In the genomic region with DNA sequence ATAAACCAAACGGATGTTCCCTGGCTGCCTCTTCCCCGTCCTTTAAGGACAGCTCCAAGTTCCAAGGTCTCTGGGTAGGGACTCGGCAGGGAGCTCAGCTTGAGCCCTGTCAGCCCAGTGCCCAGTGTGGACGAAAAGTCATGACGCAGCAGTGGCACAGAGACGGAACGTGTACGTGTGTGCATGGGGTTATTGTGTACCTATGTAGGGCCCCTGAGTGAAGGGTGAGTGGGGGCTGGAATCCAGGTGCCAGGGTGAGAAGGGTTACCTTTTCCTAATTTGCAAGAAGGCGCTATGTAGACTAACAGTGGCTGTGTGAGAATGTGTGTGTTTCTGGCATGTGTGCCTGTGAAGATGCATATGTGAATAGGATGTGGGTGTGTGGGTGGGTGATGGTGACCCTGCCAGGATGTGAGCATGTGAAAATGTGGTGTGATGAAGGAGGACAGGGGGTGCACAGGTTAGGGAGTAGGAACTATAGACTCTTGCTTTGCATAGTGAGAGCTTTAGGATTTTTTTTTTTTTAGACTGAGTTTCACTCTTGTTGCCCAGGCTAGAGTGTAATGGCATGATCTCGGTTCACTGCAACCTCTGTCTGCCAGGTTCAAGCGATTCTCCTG, we compare ENCODE assay signal across 16 cellular contexts. TPM values are rescaled to one million over a fixed set of nuclear protein-coding genes. Genes with fewer than 3 reads are reported as not detected.
DNase-seq lines count a peak whose midpoint lies in the region; ATAC-seq and TF ChIP-seq lines count a peak whose summit lies in the region.
"Had no signal": no experiment of that assay in that cellular context is flagged by ENCODE, and none has a peak within 500 bp of the region (broad histone marks: within the 10 kb centered on the region; RNA-seq: fewer than 3 reads in every experiment).

No MANE protein-coding gene starts in this region.

- intact Hi-C loops in colonic mucosa (cut with DNase I), result no loop called here
- intact Hi-C loops in mammary epithelial cell (cut with micrococcal nuclease), result no loop called here

- H3K9me3 Mint-ChIP-seq in activated CD8-positive, alpha-beta memory T cell treated with anti-CD3 and anti-CD28 coated beads, Interleukin-2, amount 10 ng/mL, durations not matched to agents 7 days and 5 days (ENCODE audit: low read depth), result no peaks in the 10 kb centered on the region
- H3K9me3 Mint-ChIP-seq in activated naive CD4-positive, alpha-beta T cell treated with anti-CD3 and anti-CD28 coated beads, Interleukin-2, amount 50 U/mL, for 24 hours, result no peaks in the 10 kb centered on the region
- H3K9me3 Mint-ChIP-seq: dendritic cell treated with granulocyte-macrophage colony-stimulating factor and Interleukin-4, amounts not matched to agents 40 ng/mL and 50 ng/mL, for 4 days had no signal

- H3K27ac Mint-ChIP-seq in activated CD8-positive, alpha-beta memory T cell treated with anti-CD3 and anti-CD28 coated beads, Interleukin-2, amount 10 ng/mL, durations not matched to agents 7 days and 5 days, result no peak overlapping the region
- H3K27ac Mint-ChIP-seq in activated naive CD4-positive, alpha-beta T cell treated with anti-CD3 and anti-CD28 coated beads, Interleukin-2, amount 50 U/mL, for 24 hours, result peak overlapping the region; percentile 17
- H3K27ac Mint-ChIP-seq: dendritic cell treated with granulocyte-macrophage colony-stimulating factor and Interleukin-4, amounts not matched to agents 40 ng/mL and 50 ng/mL, for 4 days had no signal

- no peak for TF ChIP-seq CTCF in colonic mucosa (IDR thresholded peaks at IDR 0.05)
- no peak for TF ChIP-seq CTCF in mammary epithelial cell (conservative IDR thresholded peaks at IDR 0.05 in 1 of 2, IDR thresholded peaks at IDR 0.05 in 1 of 2; ENCODE audit: extremely low read depth in 1 of 2, insufficient read depth in 1 of 2, low read depth in 1 of 2, low read length in 2 of 2)

- BruUV-seq in mammary epithelial cell (replicated peaks; lab: Mats Ljungman, UMichigan), result no TSS peak

- no peaks in the 10 kb centered on the region for H3K36me3 ChIP-seq in colonic mucosa
- no peaks in the 10 kb centered on the region for H3K36me3 ChIP-seq in mammary epithelial cell (ENCODE audit: insufficient read depth, low read length)

- no peak overlapping the region for H3K4me2 ChIP-seq in mammary epithelial cell (ENCODE audit: insufficient read depth, low read depth, low read length)

- H3K4me3 ChIP-seq in colonic mucosa (no peak overlapping the region), mammary epithelial cell (replicated peaks in 1 of 3; ENCODE audit: insufficient read depth in 1 of 3, low read depth in 2 of 3, low read length in 3 of 3) (no peak overlapping the region)

- H3K4me3 Mint-ChIP-seq in activated CD8-positive, alpha-beta memory T cell treated with anti-CD3 and anti-CD28 coated beads, Interleukin-2, amount 10 ng/mL, durations not matched to agents 7 days and 5 days, result no peak overlapping the region
- no peak overlapping the region for H3K4me3 Mint-ChIP-seq in activated naive CD4-positive, alpha-beta T cell treated with anti-CD3 and anti-CD28 coated beads, Interleukin-2, amount 50 U/mL, for 24 hours
- H3K4me3 Mint-ChIP-seq: dendritic cell treated with granulocyte-macrophage colony-stimulating factor and Interleukin-4, amounts not matched to agents 40 ng/mL and 50 ng/mL, for 4 days had no signal

- peaks cover 12% of the 10 kb centered on the region for H3K4me1 Mint-ChIP-seq in activated CD8-positive, alpha-beta memory T cell treated with anti-CD3 and anti-CD28 coated beads, Interleukin-2, amount 10 ng/mL, durations not matched to agents 7 days and 5 days
- peaks cover 14% of the 10 kb centered on the region for H3K4me1 Mint-ChIP-seq in activated naive CD4-positive, alpha-beta T cell treated with anti-CD3 and anti-CD28 coated beads, Interleukin-2, amount 50 U/mL, for 24 hours

- no peaks in the 10 kb centered on the region for H4K20me1 ChIP-seq in mammary epithelial cell (ENCODE audit: insufficient read depth, low read length)

- H3K27me3 ChIP-seq in colonic mucosa (no peaks in the 10 kb centered on the region), mammary epithelial cell (ENCODE audit: insufficient read depth, low read length) (no peaks in the 10 kb centered on the region)

- dilution Hi-C loops in mammary epithelial cell (cut with HindIII; ENCODE audit: low sequenced_read_pairs), result no loop called here

- peak; percentile 78 for DNase-seq in activated CD8-positive, alpha-beta memory T cell treated with anti-CD3 and anti-CD28 coated beads, Interleukin-2, amount 10 ng/mL, durations not matched to agents 7 days and 5 days
- no peak for DNase-seq in activated CD8-positive, alpha-beta memory T cell treated with anti-CD3 and anti-CD28 coated beads, Interleukin-2, amount 50 U/mL, for 48 hours
- no peak for DNase-seq in stimulated activated naive CD8-positive, alpha-beta T cell treated with anti-CD3 and anti-CD28 coated beads, Interleukin-15, Interleukin-2, amounts not matched to agents 100 U/mL and 50 U/mL, for 24 hours
- DNase-seq in colonic mucosa (no peak), KG1 (lab: John Stamatoyannopoulos, UW) (no peak), mammary epithelial cell (no peak)
- DNase-seq: ACHN, NCI-H1436, NCI-H82, retina, SHP77 treated with DMSO at 0.1 percent for 48 hours, trophoblast cell had no signal

- peaks cover 10% of the 10 kb centered on the region for H3K27me3 Mint-ChIP-seq in activated CD8-positive, alpha-beta memory T cell treated with anti-CD3 and anti-CD28 coated beads, Interleukin-2, amount 10 ng/mL, durations not matched to agents 7 days and 5 days
- no peaks in the 10 kb centered on the region for H3K27me3 Mint-ChIP-seq in activated naive CD4-positive, alpha-beta T cell treated with anti-CD3 and anti-CD28 coated beads, Interleukin-2, amount 50 U/mL, for 24 hours

- CTCF ChIA-PET in activated CD8-positive, alpha-beta memory T cell treated with anti-CD3 and anti-CD28 coated beads, Interleukin-2, amount 10 ng/mL, durations not matched to agents 7 days and 5 days (lab: Charles Lee), result interaction anchor here (1.0 to 2.7 kb wide), 4 partner anchors 20 to 56 kb away, joined by 3 to 25 read pairs (median 7); partner anchors contain the start of genes CSHL1 and ICAM2
- CTCF ChIA-PET in mammary epithelial cell (lab: Charles Lee; ENCODE audit: low non-redundant PET), result no interaction called here

- ATAC-seq in activated CD8-positive, alpha-beta memory T cell treated with anti-CD3 and anti-CD28 coated beads, Interleukin-2, amount 10 ng/mL, durations not matched to agents 7 days and 5 days, result peak; percentile 79
- ATAC-seq in HG02678 (IDR thresholded peaks at IDR 0.05; ENCODE audit: unreplicated experiment), result peak; percentile 53
- ATAC-seq in stimulated activated naive CD8-positive, alpha-beta T cell treated with anti-CD3 and anti-CD28 coated beads, Interleukin-15, Interleukin-2, amounts not matched to agents 100 U/mL and 50 U/mL, for 24 hours, result peak; percentile 69

- no peaks in the 10 kb centered on the region for H3K36me3 Mint-ChIP-seq in activated CD8-positive, alpha-beta memory T cell treated with anti-CD3 and anti-CD28 coated beads, Interleukin-2, amount 10 ng/mL, durations not matched to agents 7 days and 5 days
- H3K36me3 Mint-ChIP-seq in activated naive CD4-positive, alpha-beta T cell treated with anti-CD3 and anti-CD28 coated beads, Interleukin-2, amount 50 U/mL, for 24 hours, result no peaks in the 10 kb centered on the region

- H2AFZ ChIP-seq in mammary epithelial cell (ENCODE audit: low read depth, low read length), result no peak overlapping the region

- H3K27ac ChIP-seq in colonic mucosa (no peak overlapping the region), mammary epithelial cell (ENCODE audit: insufficient read depth, low read depth, low read length) (no peak overlapping the region)

- H3K9ac ChIP-seq in colonic mucosa (ENCODE audit: low read depth in 2 of 2, low read length in 2 of 2) (no peak overlapping the region), mammary epithelial cell (ENCODE audit: insufficient read depth, low read length) (no peak overlapping the region)

- H3K79me2 ChIP-seq in mammary epithelial cell (ENCODE audit: insufficient read depth, low read length), result no peaks in the 10 kb centered on the region

- in situ Hi-C loops in mammary epithelial cell (cut with MboI; ENCODE audit: low sequenced_read_pairs in 2 of 2), result no loop called here

- H3K4me1 ChIP-seq in colonic mucosa, result no peaks in the 10 kb centered on the region
- H3K4me1 ChIP-seq in mammary epithelial cell (ENCODE audit: insufficient read depth, low read length), result no peaks in the 10 kb centered on the region

- H3K9me3 ChIP-seq in colonic mucosa (no peaks in the 10 kb centered on the region), mammary epithelial cell (replicated peaks; ENCODE audit: insufficient read depth, low read length) (no peaks in the 10 kb centered on the region)

- WGBS in mammary epithelial cell (ENCODE audit: low coverage, missing lambda C conversion rate), result 94% methylated on average over 7 of the region's 11 CpGs

RNA-seq across cellular contexts. Expression of gene SCN4A, which starts 6.0 kb away (rescaled TPM):
- total RNA-seq in activated CD8-positive, alpha-beta memory T cell treated with anti-CD3 and anti-CD28 coated beads, Interleukin-2, amount 10 ng/mL, durations not matched to agents 7 days and 5 days, result under 1 TPM in 1 of 2 experiments, not detected in 1; 0.02 TPM
- total RNA-seq in colonic mucosa, result under 1 TPM; 0.07 to 0.27 TPM
- not detected for total RNA-seq in mammary epithelial cell
- 0.01 TPM for polyA plus RNA-seq in mammary epithelial cell
- not detected for polyA minus RNA-seq in mammary epithelial cell

RNA-seq across cellular contexts. Expression of gene PRR29, which starts 31.4 kb away (rescaled TPM):
- 1 to 10 TPM; 1.5 to 3.3 TPM for total RNA-seq in activated CD8-positive, alpha-beta memory T cell treated with anti-CD3 and anti-CD28 coated beads, Interleukin-2, amount 10 ng/mL, durations not matched to agents 7 days and 5 days
- under 1 TPM in 1 of 2 donors, not detected in 1; 0.16 TPM for total RNA-seq in colonic mucosa
- under 1 TPM; under 0.01 to 0.09 TPM for total RNA-seq in mammary epithelial cell
- polyA plus RNA-seq in mammary epithelial cell, result 0.09 TPM
- polyA minus RNA-seq in mammary epithelial cell, result 0.31 TPM

RNA-seq across cellular contexts. Expression of gene CD79B, which starts 34.6 kb away (rescaled TPM):
- 10 to 100 TPM; 15.0 to 19.1 TPM for total RNA-seq in activated CD8-positive, alpha-beta memory T cell treated with anti-CD3 and anti-CD28 coated beads, Interleukin-2, amount 10 ng/mL, durations not matched to agents 7 days and 5 days
- total RNA-seq in colonic mucosa (1 to 10 TPM; 1.5 to 1.7 TPM), mammary epithelial cell (under 1 TPM; 0.17 to 0.26 TPM)
- 0.73 TPM for polyA plus RNA-seq in mammary epithelial cell
- not detected for polyA minus RNA-seq in mammary epithelial cell

RNA-seq across cellular contexts. Expression of gene GH1, which starts 48.1 kb away (rescaled TPM):
- total RNA-seq in activated CD8-positive, alpha-beta memory T cell treated with anti-CD3 and anti-CD28 coated beads, Interleukin-2, amount 10 ng/mL, durations not matched to agents 7 days and 5 days, result not detected
- total RNA-seq in colonic mucosa, result not detected
- not detected for total RNA-seq in mammary epithelial cell
- not detected for polyA plus RNA-seq in mammary epithelial cell
- not detected for polyA minus RNA-seq in mammary epithelial cell
- total RNA-seq: mononuclear cell had no signal

RNA-seq across cellular contexts. Expression of gene ICAM2, which starts 53.7 kb away (rescaled TPM):
- total RNA-seq in activated CD8-positive, alpha-beta memory T cell treated with anti-CD3 and anti-CD28 coated beads, Interleukin-2, amount 10 ng/mL, durations not matched to agents 7 days and 5 days, result 10 to 100 TPM; 39.0 to 40.6 TPM
- total RNA-seq in colonic mucosa, result 1 to 10 TPM; 9.2 to 9.5 TPM
- total RNA-seq in mammary epithelial cell, result 1 to 10 TPM in 1 of 2 donors, under 1 TPM in 1; 0.49 to 2.8 TPM
- 0.36 TPM for polyA plus RNA-seq in mammary epithelial cell
- not detected for polyA minus RNA-seq in mammary epithelial cell

Comparison
In these comparisons a context has a peak if more than half of its experiments do, and no peak if none do; other contexts are left out.
1. RNA of gene CD79B, which starts 34.6 kb away (total RNA-seq): 15.0 to 19.1 TPM in activated CD8-positive, alpha-beta memory T cell treated with anti-CD3 and anti-CD28 coated beads, Interleukin-2, amount 10 ng/mL, durations not matched to agents 7 days and 5 days; 1.5 to 1.7 TPM in colonic mucosa and 0.17 to 0.26 TPM in mammary epithelial cell; every median in the first group is over 4 times any median in the second.
2. Peak in every context shown above with its lines, with median percentiles within 50 percentile points of each other: ATAC-seq.